In the genomic region with DNA sequence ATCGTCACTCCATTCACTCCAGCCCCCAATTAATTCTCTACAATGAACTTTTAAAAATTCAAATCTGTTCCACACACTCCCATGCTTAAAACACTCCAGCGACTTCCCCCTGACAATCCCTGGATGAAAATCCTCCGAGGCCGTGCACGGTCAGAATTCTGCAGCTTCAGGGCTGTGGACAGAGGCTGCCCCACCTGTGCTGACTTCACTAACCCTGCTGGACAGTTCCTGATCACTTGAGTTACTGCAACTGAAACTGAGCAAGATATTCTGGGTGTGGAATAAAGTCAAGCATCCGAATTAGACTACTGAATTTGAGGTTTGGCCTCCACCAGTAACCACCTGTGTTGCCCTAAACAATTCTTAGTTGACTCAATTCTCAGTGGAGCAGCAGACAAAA, we compare ENCODE assay signal across 1 cellular context.
TF ChIP-seq lines count a peak whose summit lies in the region.

No MANE protein-coding gene starts in this region.

TF ChIP-seq in HepG2, 621 proteins besides CTCF, POLR2A, EP300 and RAD21 (continued from another document):
- TF ChIP-seq ARID5B (CRISPR knock-in tag; IDR thresholded peaks at IDR 0.05) (0 out of 2 replicates have a peak, but pooled peaks have one; percentile 16), ZNF781 (CRISPR knock-in tag; IDR thresholded peaks at IDR 0.05; ENCODE audit: borderline replicate concordance, not compliant biosample characterization) (no peak), GFI1 (CRISPR knock-in tag; IDR thresholded peaks at IDR 0.05; ENCODE audit: borderline replicate concordance) (0 out of 2 replicates have a peak, but pooled peaks have one; percentile 36)
